Comparison of ENCODE assay signal across 8 cellular contexts in genomic region chr22:21952586-21953571, GRCh38. TPM values are rescaled to one million over a fixed set of nuclear protein-coding genes. Genes with fewer than 3 reads are reported as not detected.
DNase-seq lines count a peak whose midpoint lies in the region; ATAC-seq and TF ChIP-seq lines count a peak whose summit lies in the region.

TSS of gene PPM1F (minus strand) at chr22:21952848. CDS start at chr22:21946048, 6,800 bp downstream.

- peaks cover 7% of the 10 kb centered on the region; the same call in 1 of the 2 replicates for H3K4me1 ChIP-seq in IMR-90 (ENCODE audit: control insufficient read depth, insufficient read depth, low read length)

- TF ChIP-seq POLR2A in IMR-90 (IDR thresholded peaks at IDR 0.05; ENCODE audit: low read depth, low read length): 0 out of 2 replicates have a peak, but pooled peaks have one; percentile 16

- peaks cover 5% of the 10 kb centered on the region; the same call in 1 of the 2 replicates for H3K9me1 ChIP-seq in IMR-90 (ENCODE audit: insufficient read depth, low read length)

- POLR2A ChIA-PET in IMR-90 (lab: Charles Lee; ENCODE audit: unreplicated experiment): no interaction called here

- H3K14ac ChIP-seq in IMR-90 (replicated peaks; ENCODE audit: low read depth, low read length): peak within 1 kb of the TSS; percentile 91

- peaks cover 5% of the 10 kb centered on the region for H4K20me1 ChIP-seq in IMR-90 (ENCODE audit: insufficient read depth, low read length)

- peak within 1 kb of the TSS; percentile 93 for H3K23ac ChIP-seq in IMR-90 (ENCODE audit: low read depth, low read length)

- H3K36me3 Mint-ChIP-seq in activated T-helper 17 cell treated with anti-CD3 and anti-CD28 coated beads, Interleukin-2, amount 50 U/mL, for 72 hours (ENCODE audit: low read depth): no peaks in the 10 kb centered on the region
- H3K36me3 Mint-ChIP-seq in natural killer cell: no peaks in the 10 kb centered on the region
- peaks cover 0 to 5% of the 10 kb centered on the region in 2 donors for H3K36me3 Mint-ChIP-seq in stimulated activated naive B cell treated with anti-CD40 and anti-IgM and Interleukin-4, amounts not matched to agents 10 μg/mL and 1 μg/mL and 100 μg/mL, for 72 hours

- peak; percentile 99 for TF ChIP-seq CTCF in C4-2B (conservative IDR thresholded peaks at IDR 0.05)
- peak; percentile 91 for TF ChIP-seq CTCF in IMR-90 (conservative IDR thresholded peaks at IDR 0.05; ENCODE audit: low read depth, low read length)
- TF ChIP-seq CTCF in fibroblast of mammary gland (conservative IDR thresholded peaks at IDR 0.05; ENCODE audit: control insufficient read depth, insufficient read depth, low read depth, low read length): peak; percentile 45
- peak; percentile 77 for TF ChIP-seq CTCF in natural killer cell (IDR thresholded peaks at IDR 0.05)

- H3K4me3 Mint-ChIP-seq in activated T-helper 17 cell treated with anti-CD3 and anti-CD28 coated beads, Interleukin-2, amount 50 U/mL, for 72 hours: peak within 1 kb of the TSS; percentile 66
- H3K4me3 Mint-ChIP-seq in natural killer cell: peak within 1 kb of the TSS; percentile 78
- H3K4me3 Mint-ChIP-seq in stimulated activated naive B cell treated with anti-CD40 and anti-IgM and Interleukin-4, amounts not matched to agents 10 μg/mL and 1 μg/mL and 100 μg/mL, for 72 hours: peak within 1 kb of the TSS; percentile 91 to 94

- peak within 1 kb of the TSS; percentile 98 for H2AK9ac ChIP-seq in IMR-90 (replicated peaks; ENCODE audit: low read depth, low read length, poor library complexity)

- no peak within 1 kb of the TSS for H4K5ac ChIP-seq in IMR-90 (ENCODE audit: low read depth, low read length)

- no peak within 1 kb of the TSS; the same call in 1 of the 2 replicates for H3K18ac ChIP-seq in IMR-90 (ENCODE audit: low read depth, low read length)

- ATAC-seq in GM19372 (IDR thresholded peaks at IDR 0.05; ENCODE audit: low read depth, unreplicated experiment) (peak; percentile 64), IMR-90 (ENCODE audit: low read depth) (peak; percentile 83), natural killer cell (peak; percentile 91 to 95 (median 94))
- peak; percentile 90 for ATAC-seq in activated T-helper 17 cell treated with anti-CD3 and anti-CD28 coated beads, Interleukin-2, amount 50 U/mL, for 72 hours (replicated peaks)
- ATAC-seq in stimulated activated naive B cell treated with anti-CD40 and anti-IgM and Interleukin-4, amounts not matched to agents 10 μg/mL and 1 μg/mL and 100 μg/mL, for 72 hours (replicated peaks): peak; percentile 87 to 89

- peak within 1 kb of the TSS; percentile 44 for H2BK120ac ChIP-seq in IMR-90 (ENCODE audit: low read depth, low read length)

- H3K36me3 ChIP-seq in IMR-90 (ENCODE audit: control insufficient read depth, insufficient read depth, low read length): no peaks in the 10 kb centered on the region

- H3K9ac ChIP-seq in IMR-90 (ENCODE audit: low read depth, low read length): peak within 1 kb of the TSS; percentile 90

- peak within 1 kb of the TSS; percentile 84 for H4K91ac ChIP-seq in IMR-90 (ENCODE audit: insufficient read depth, low read depth, low read length)

- peak within 1 kb of the TSS; percentile 72 to 91 for H4K8ac ChIP-seq in IMR-90 (ENCODE audit: low read depth in 2 of 2, low read length in 2 of 2)

- 38% methylated on average over 12 of the region's 58 CpGs; no CpG with 5 or more reads in 1 of the 2 experiments for WGBS in IMR-90 (ENCODE audit: extremely low coverage in 2 of 2, insufficient read length in 1 of 2), 2 experiments

- H2BK20ac ChIP-seq in IMR-90 (ENCODE audit: low read depth, low read length): peak within 1 kb of the TSS; percentile 64; the same call in 1 of the 2 replicates

- H2AK5ac ChIP-seq in IMR-90 (ENCODE audit: low read depth, low read length): peak within 1 kb of the TSS; percentile 73

- no TSS peak for BruUV-seq in IMR-90 (replicated peaks; lab: Mats Ljungman, UMichigan)

- peak; percentile 70 for TF ChIP-seq RAD21 in IMR-90 (IDR thresholded peaks at IDR 0.05; ENCODE audit: low read length)

- peaks cover 14 to 42% of the 10 kb centered on the region in 2 experiments for H3K79me1 ChIP-seq in IMR-90 (ENCODE audit: low read depth in 1 of 2, low read length in 2 of 2)

- peak within 1 kb of the TSS; percentile 97 for H3K4ac ChIP-seq in IMR-90 (ENCODE audit: low read depth, low read length)

- H3K27ac ChIP-seq in C4-2B (peak within 1 kb of the TSS; percentile 66), IMR-90 (ENCODE audit: insufficient read depth, low read length) (peak within 1 kb of the TSS; percentile 92)

- peak within 1 kb of the TSS; percentile 88 for H3K4me2 ChIP-seq in IMR-90 (ENCODE audit: low read depth, low read length)

- no peaks in the 10 kb centered on the region for H3K27me3 Mint-ChIP-seq in activated T-helper 17 cell treated with anti-CD3 and anti-CD28 coated beads, Interleukin-2, amount 50 U/mL, for 72 hours
- no peaks in the 10 kb centered on the region for H3K27me3 Mint-ChIP-seq in natural killer cell (ENCODE audit: low read depth in 2 of 2)
- no peaks in the 10 kb centered on the region for H3K27me3 Mint-ChIP-seq in stimulated activated naive B cell treated with anti-CD40 and anti-IgM and Interleukin-4, amounts not matched to agents 10 μg/mL and 1 μg/mL and 100 μg/mL, for 72 hours

- intact Hi-C loops in IMR-90 (cut with micrococcal nuclease): loop anchor here (5.0 kb wide), 1 partner anchor 241 kb away; no protein-coding TSS in a partner anchor
- intact Hi-C loops in natural killer cell (cut with micrococcal nuclease): loop anchor here (2.0 kb wide), 2 partner anchors 14 to 240 kb away; no protein-coding TSS in a partner anchor

- H3K9me3 Mint-ChIP-seq in activated T-helper 17 cell treated with anti-CD3 and anti-CD28 coated beads, Interleukin-2, amount 50 U/mL, for 72 hours: no peaks in the 10 kb centered on the region
- no peaks in the 10 kb centered on the region for H3K9me3 Mint-ChIP-seq in natural killer cell
- H3K9me3 Mint-ChIP-seq in stimulated activated naive B cell treated with anti-CD40 and anti-IgM and Interleukin-4, amounts not matched to agents 10 μg/mL and 1 μg/mL and 100 μg/mL, for 72 hours: no peaks in the 10 kb centered on the region

- H2AFZ ChIP-seq in IMR-90 (replicated peaks; ENCODE audit: low read length, poor library complexity): peak within 1 kb of the TSS; percentile 96

- dilution Hi-C loops in IMR-90 (cut with HindIII; ENCODE audit: low sequenced_read_pairs, unreplicated experiment): no loop called here

- H3K4me3 ChIP-seq in IMR-90 (ENCODE audit: insufficient read depth, low read depth, low read length) (peak within 1 kb of the TSS; percentile 86), fibroblast of mammary gland (ENCODE audit: control insufficient read depth, low read depth, low read length) (peak within 1 kb of the TSS; percentile 67)

- H3K9me3 ChIP-seq in IMR-90 (ENCODE audit: control insufficient read depth, insufficient read depth, low read length): no peaks in the 10 kb centered on the region

- peaks cover 7% of the 10 kb centered on the region for H3K4me1 Mint-ChIP-seq in activated T-helper 17 cell treated with anti-CD3 and anti-CD28 coated beads, Interleukin-2, amount 50 U/mL, for 72 hours
- peaks cover 7 to 27% of the 10 kb centered on the region in 2 donors for H3K4me1 Mint-ChIP-seq in natural killer cell
- peaks cover 18 to 42% of the 10 kb centered on the region in 2 donors for H3K4me1 Mint-ChIP-seq in stimulated activated naive B cell treated with anti-CD40 and anti-IgM and Interleukin-4, amounts not matched to agents 10 μg/mL and 1 μg/mL and 100 μg/mL, for 72 hours

- no peak within 1 kb of the TSS; the same call in 2 of the 3 replicates for H2BK15ac ChIP-seq in IMR-90 (ENCODE audit: low read depth, low read length)

- H3K27ac Mint-ChIP-seq in activated T-helper 17 cell treated with anti-CD3 and anti-CD28 coated beads, Interleukin-2, amount 50 U/mL, for 72 hours: peak within 1 kb of the TSS; percentile 33
- H3K27ac Mint-ChIP-seq in natural killer cell: peak within 1 kb of the TSS; percentile 58 to 73
- H3K27ac Mint-ChIP-seq in stimulated activated naive B cell treated with anti-CD40 and anti-IgM and Interleukin-4, amounts not matched to agents 10 μg/mL and 1 μg/mL and 100 μg/mL, for 72 hours: peak within 1 kb of the TSS; percentile 84

- peak within 1 kb of the TSS; percentile 77 for H2BK5ac ChIP-seq in IMR-90 (ENCODE audit: low read depth, low read length, poor library complexity, severe bottlenecking)

- DNase-seq in IMR-90 (peak; percentile 55), RPMI8226 (peak; percentile 68), fibroblast of mammary gland (ENCODE audit: low read depth) (peak; percentile 55), natural killer cell (peak; percentile 96)
- DNase-seq in stimulated activated naive B cell treated with anti-CD40 and anti-IgM and Interleukin-4, amounts not matched to agents 10 μg/mL and 1 μg/mL and 100 μg/mL, for 72 hours: peak; percentile 82

- CTCF ChIA-PET in IMR-90 (lab: Yijun Ruan, JAX): interaction anchor here (0.6 to 2.1 kb wide), 6 partner anchors 9 to 242 kb away, joined by 3 to 12 read pairs (median 4); no protein-coding TSS in a partner anchor

- H3K27me3 ChIP-seq in IMR-90 (ENCODE audit: control insufficient read depth, insufficient read depth, low read length): no peaks in the 10 kb centered on the region

- in situ Hi-C loops in IMR-90 (cut with MboI; ENCODE audit: low sequenced_read_pairs): no loop called here

- H3K56ac ChIP-seq in IMR-90 (ENCODE audit: extremely low read depth, insufficient read depth, low read length): peak within 1 kb of the TSS; percentile 74; the same call in 1 of the 2 replicates

TF ChIP-seq in IMR-90, 13 proteins besides CTCF, POLR2A, EP300 and RAD21:
- TF ChIP-seq MAZ (IDR thresholded peaks at IDR 0.05; ENCODE audit: borderline replicate concordance, low read depth, low read length) (peak; percentile 44; the same call in 1 of the 2 replicates), CHD1 (IDR thresholded peaks at IDR 0.05; ENCODE audit: low read depth, low read length) (no peak), SMC3 (IDR thresholded peaks at IDR 0.05; ENCODE audit: low read depth, low read length) (peak; percentile 76), MXI1 (IDR thresholded peaks at IDR 0.05; ENCODE audit: borderline replicate concordance, low read depth, low read length) (0 out of 2 replicates have a peak, but pooled peaks have one; percentile 63)

RNA-seq across cellular contexts. Expression of gene PPM1F, which starts in this region (rescaled TPM):
- total RNA-seq in IMR-90 (2012; rRNA removed) (20.8 and 25.0 TPM in 2 replicates), natural killer cell (10 to 100 TPM; 25.1 to 30.3 (median 25.5) TPM)
- polyA plus RNA-seq in IMR-90 (2012; rRNA removed): 30.3 and 34.0 TPM in 2 replicates
- polyA plus RNA-seq in IMR-90 (2012; cell fraction: cytosol; rRNA removed): 23.8 and 28.1 TPM in 2 replicates
- 59.4 and 83.4 TPM in 2 replicates for polyA plus RNA-seq in IMR-90 (2012; cell fraction: nucleus; rRNA removed; ENCODE audit: low replicate concordance)
- total RNA-seq in activated T-helper 17 cell treated with anti-CD3 and anti-CD28 coated beads, Interleukin-2, amount 50 U/mL, for 72 hours: 10 to 100 TPM; 17.3 to 20.3 TPM

Comparison
In these comparisons a context has a peak if more than half of its experiments do, and no peak if none do; other contexts are left out.
1. Peak in every context shown above with its lines: DNase-seq, ATAC-seq, H3K4me3 ChIP-seq and H3K27ac ChIP-seq.
2. CTCF ChIP-seq: peak in every context shown above with its lines; median percentile 99 in C4-2B; 91 in IMR-90; 77 in natural killer cell; 45 in fibroblast of mammary gland.
3. H3K27ac Mint-ChIP-seq: peak in every context shown above with its lines; median percentile 84 in stimulated activated naive B cell treated with anti-CD40 and anti-IgM and Interleukin-4, amounts not matched to agents 10 μg/mL and 1 μg/mL and 100 μg/mL, for 72 hours; 66 in natural killer cell; 33 in activated T-helper 17 cell treated with anti-CD3 and anti-CD28 coated beads, Interleukin-2, amount 50 U/mL, for 72 hours.